In the genomic region with DNA sequence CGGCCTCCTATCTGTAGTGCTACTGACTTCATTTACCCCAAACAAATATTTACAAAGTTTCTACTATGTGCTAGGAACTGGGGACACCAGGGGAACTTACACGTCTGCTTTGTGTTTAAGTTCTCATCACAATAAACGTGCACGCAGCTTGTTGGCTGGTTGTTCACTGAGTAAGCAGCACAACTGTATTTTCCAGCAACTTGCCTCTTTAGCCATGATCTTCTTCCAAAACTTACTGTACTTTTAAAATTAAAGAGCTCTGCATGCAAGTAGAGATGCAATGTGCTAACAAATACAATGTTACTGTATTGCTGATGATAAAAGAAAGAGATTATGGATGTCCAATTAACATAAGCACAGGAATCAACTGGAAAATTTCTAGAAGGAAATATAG, we compare ENCODE assay signal across 10 cellular contexts.
DNase-seq lines count a peak whose midpoint lies in the region; ATAC-seq and TF ChIP-seq lines count a peak whose summit lies in the region.
"Had no signal": no experiment of that assay in that cellular context is flagged by ENCODE, and none has a peak within 500 bp of the region (broad histone marks: within the 10 kb centered on the region; RNA-seq: fewer than 3 reads in every experiment).

No MANE protein-coding gene starts in this region.

- peaks cover 8% of the 10 kb centered on the region for H3K36me3 ChIP-seq in BLaER1
- peaks cover 24% of the 10 kb centered on the region for H3K36me3 ChIP-seq in OCI-LY1 (ENCODE audit: insufficient read depth, low read length)

- peak overlapping the region; percentile 79 for H3K27ac Mint-ChIP-seq in dendritic cell treated with granulocyte-macrophage colony-stimulating factor and Interleukin-4, amounts not matched to agents 40 ng/mL and 50 ng/mL, for 4 days
- H3K27ac Mint-ChIP-seq in nephron, result peak overlapping the region; percentile 84 to 96 (median 88)

- peak overlapping the region; percentile 68 for H3K4me3 ChIP-seq in BLaER1
- peak overlapping the region; percentile 88 for H3K4me3 ChIP-seq in OCI-LY1 (ENCODE audit: low read depth, low read length, poor library complexity, severe bottlenecking)

- peaks cover 97% of the 10 kb centered on the region for H3K4me1 ChIP-seq in BLaER1
- H3K4me1 ChIP-seq in OCI-LY1 (ENCODE audit: insufficient read depth, low read length, severe bottlenecking), result peaks cover 62% of the 10 kb centered on the region

- no peaks in the 10 kb centered on the region for H3K9me3 Mint-ChIP-seq in dendritic cell treated with granulocyte-macrophage colony-stimulating factor and Interleukin-4, amounts not matched to agents 40 ng/mL and 50 ng/mL, for 4 days
- H3K9me3 Mint-ChIP-seq in nephron, result no peaks in the 10 kb centered on the region
- H3K9me3 Mint-ChIP-seq: neural crest cell had no signal

- peaks cover 97% of the 10 kb centered on the region for H3K4me1 Mint-ChIP-seq in dendritic cell treated with granulocyte-macrophage colony-stimulating factor and Interleukin-4, amounts not matched to agents 40 ng/mL and 50 ng/mL, for 4 days (ENCODE audit: low read depth)
- H3K4me1 Mint-ChIP-seq in nephron, result peaks cover 93% of the 10 kb centered on the region

- no peaks in the 10 kb centered on the region for H3K27me3 ChIP-seq in BLaER1
- no peaks in the 10 kb centered on the region for H3K27me3 ChIP-seq in OCI-LY1 (ENCODE audit: insufficient read depth, low read length)

- H3K27ac ChIP-seq in BLaER1 (peak overlapping the region; percentile 95), OCI-LY1 (ENCODE audit: low read depth, low read length, poor library complexity, severe bottlenecking) (peak overlapping the region; percentile 98)

- H3K9me3 ChIP-seq in BLaER1, result peaks cover 14% of the 10 kb centered on the region
- H3K9me3 ChIP-seq in OCI-LY1 (ENCODE audit: low read length), result no peaks in the 10 kb centered on the region

- H4K20me1 ChIP-seq in BLaER1 (no peaks in the 10 kb centered on the region), OCI-LY1 (ENCODE audit: insufficient read depth, low read length) (no peaks in the 10 kb centered on the region)

- CTCF ChIA-PET in HEK293T (lab: Yijun Ruan, JAX), result interaction anchor here (1.0 kb wide), 1 partner anchor 21 kb away, joined by 3 read pairs; no protein-coding TSS in a partner anchor

- POLR2A ChIA-PET in HEK293T (lab: Yijun Ruan, JAX), result interaction anchor here (1.6 kb wide), 1 partner anchor 35 kb away, joined by 6 read pairs; no protein-coding TSS in a partner anchor

- peaks cover 18% of the 10 kb centered on the region for H3F3A ChIP-seq in OCI-LY1 (ENCODE audit: insufficient read depth, low read length)

- H3K4me3 Mint-ChIP-seq in dendritic cell treated with granulocyte-macrophage colony-stimulating factor and Interleukin-4, amounts not matched to agents 40 ng/mL and 50 ng/mL, for 4 days, result peak overlapping the region; percentile 17
- peak overlapping the region in 2 of 3 experiments; percentile 2 to 45 for H3K4me3 Mint-ChIP-seq in nephron
- H3K4me3 Mint-ChIP-seq: neural crest cell had no signal

- TF ChIP-seq CTCF in OCI-LY1 (IDR thresholded peaks at IDR 0.05; ENCODE audit: low read length), result no peak
- TF ChIP-seq CTCF in nephron (IDR thresholded peaks at IDR 0.05; ENCODE audit: unreplicated experiment in 3 of 3), result no peak

- peaks cover 54% of the 10 kb centered on the region for H3K79me2 ChIP-seq in OCI-LY1 (ENCODE audit: insufficient read depth, low read length)

- H3K4me2 ChIP-seq in BLaER1, result peak overlapping the region; percentile 97
- H3K4me2 ChIP-seq in OCI-LY1 (ENCODE audit: low read length), result peak overlapping the region; percentile 88

- H3K9me2 ChIP-seq in OCI-LY1 (ENCODE audit: low read depth, low read length), result no peaks in the 10 kb centered on the region

- intact Hi-C loops in dendritic cell treated with granulocyte-macrophage colony-stimulating factor and Interleukin-4, amounts not matched to agents 40 ng/mL and 50 ng/mL, for 4 days (cut with micrococcal nuclease), result loop anchor here (10.0 kb wide), 1 partner anchor 58 kb away; no protein-coding TSS in a partner anchor

- no peaks in the 10 kb centered on the region for H3K27me3 Mint-ChIP-seq in dendritic cell treated with granulocyte-macrophage colony-stimulating factor and Interleukin-4, amounts not matched to agents 40 ng/mL and 50 ng/mL, for 4 days
- H3K27me3 Mint-ChIP-seq in nephron (ENCODE audit: low read depth), result no peaks in the 10 kb centered on the region

- H3K36me3 Mint-ChIP-seq in dendritic cell treated with granulocyte-macrophage colony-stimulating factor and Interleukin-4, amounts not matched to agents 40 ng/mL and 50 ng/mL, for 4 days (ENCODE audit: low read depth), result peaks cover 68% of the 10 kb centered on the region
- no peaks in the 10 kb centered on the region for H3K36me3 Mint-ChIP-seq in nephron (ENCODE audit: low read depth)

- no peak overlapping the region for H2AFZ ChIP-seq in OCI-LY1 (ENCODE audit: low read length)

- no peak for DNase-seq in HEK293T (ENCODE audit: extremely low spot score)
- no peak for DNase-seq in SIG-M5 (lab: John Stamatoyannopoulos, UW)
- DNase-seq: activated naive CD4-positive, alpha-beta T cell treated with anti-CD3 and anti-CD28 coated beads, Interleukin-2, amount 50 U/mL, for 16 hours had no signal

- ATAC-seq in GM18909 (IDR thresholded peaks at IDR 0.05; ENCODE audit: poor library complexity, unreplicated experiment) (no peak), HG02623 (IDR thresholded peaks at IDR 0.05; ENCODE audit: unreplicated experiment) (no peak)

- peak overlapping the region; percentile 86 for H3K9ac ChIP-seq in BLaER1
- H3K9ac ChIP-seq in OCI-LY1 (ENCODE audit: low read length), result peak overlapping the region; percentile 90

TF ChIP-seq in HEK293T, 16 proteins besides CTCF, POLR2A, EP300 and RAD21:
- TF ChIP-seq PKNOX1 (IDR thresholded peaks at IDR 0.05), result no peak
- no peak for TF ChIP-seq NFRKB (IDR thresholded peaks at IDR 0.05)
- no peak for TF ChIP-seq CTBP1 (IDR thresholded peaks at IDR 0.05; ENCODE audit: borderline replicate concordance)
- no peak for TF ChIP-seq LEF1 (IDR thresholded peaks at IDR 0.05; ENCODE audit: borderline replicate concordance)
- no peak for TF ChIP-seq FOXA1 (IDR thresholded peaks at IDR 0.05)
- no peak for TF ChIP-seq SP1 (IDR thresholded peaks at IDR 0.05)
- TF ChIP-seq FOXK2 (IDR thresholded peaks at IDR 0.05), result no peak
- TF ChIP-seq ZNF384 (IDR thresholded peaks at IDR 0.05), result no peak
- no peak for TF ChIP-seq ELF4 (IDR thresholded peaks at IDR 0.05)
- TF ChIP-seq SUZ12 (IDR thresholded peaks at IDR 0.05), result no peak
- no peak for TF ChIP-seq L3MBTL2 (conservative IDR thresholded peaks at IDR 0.05)
- no peak for TF ChIP-seq BHLHE40 (IDR thresholded peaks at IDR 0.05; ENCODE audit: borderline replicate concordance)
- TF ChIP-seq TARDBP (IDR thresholded peaks at IDR 0.05), result no peak
